Comparison of ENCODE assay signal across 19 cellular contexts in the genomic region with DNA sequence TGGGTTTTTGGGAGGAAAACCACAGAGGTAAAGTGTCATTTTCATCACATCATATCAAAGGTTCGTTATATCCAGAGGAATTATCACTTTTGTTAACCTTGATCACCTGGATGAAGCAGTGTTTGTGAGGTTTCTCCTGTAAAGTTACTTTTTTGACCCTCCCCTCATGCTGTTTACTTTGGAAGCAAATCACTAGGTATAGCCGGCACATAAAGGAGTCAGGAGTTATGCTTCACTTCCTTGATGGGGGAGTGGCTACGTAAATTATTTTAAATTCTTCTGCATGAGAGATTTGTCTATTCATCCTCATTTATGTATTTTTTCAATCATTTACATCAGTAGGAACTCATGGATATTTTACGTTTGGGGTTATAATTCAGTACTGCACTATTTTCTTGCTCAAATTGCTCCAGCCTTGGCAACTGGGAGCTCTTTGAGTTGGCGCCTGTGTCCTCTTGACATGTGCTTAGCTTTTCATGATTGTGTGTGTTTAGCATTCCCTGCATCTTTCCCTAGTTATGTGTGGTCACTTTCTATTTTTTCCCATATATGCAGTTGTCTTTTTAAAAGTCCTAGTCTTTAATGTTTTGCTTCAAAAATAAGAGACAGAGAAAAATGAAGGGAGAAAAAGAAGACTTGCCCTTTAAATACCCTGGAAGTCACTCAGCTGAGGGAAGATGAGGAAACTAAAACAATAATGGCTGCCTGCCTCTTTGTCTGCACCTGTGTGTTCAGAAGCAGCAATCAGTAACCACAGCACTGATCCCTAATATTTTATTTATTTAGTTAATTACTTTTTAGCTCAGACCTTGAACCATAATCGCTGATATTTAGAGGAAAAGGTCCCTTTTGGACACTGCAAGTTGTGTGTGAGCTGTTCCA.
"Had no signal": no experiment of that assay in that cellular context is flagged by ENCODE, and none has a peak within 500 bp of the region (broad histone marks: within the 10 kb centered on the region; RNA-seq: fewer than 3 reads in every experiment).

No MANE protein-coding gene starts in this region.

- H3K4me1 ChIP-seq: gastroesophageal sphincter, pancreas, prostate gland, right lobe of liver, testis, tibial nerve had no signal

- H3K9me3 ChIP-seq: esophagus squamous epithelium, gastroesophageal sphincter, pancreas, prostate gland, right lobe of liver, testis, tibial nerve had no signal

- ATAC-seq: gastroesophageal sphincter; left cardiac atrium; naive thymus-derived CD8-positive, alpha-beta T cell; pancreas; right lobe of liver; stimulated activated naive B cell treated with anti-CD40 and anti-IgM and Interleukin-4, amounts not matched to agents 10 μg/mL and 1 μg/mL and 100 μg/mL, for 72 hours; stimulated activated naive CD8-positive, alpha-beta T cell treated with anti-CD3 and anti-CD28 coated beads, Interleukin-15, amount 100 ng/mL, for 72 hours had no signal

- H3K4me3 ChIP-seq: esophagus squamous epithelium, gastroesophageal sphincter, hepatocyte, pancreas, prostate gland, right lobe of liver, testis, tibial nerve had no signal

- H3K4me2 ChIP-seq: hepatocyte had no signal

- H3K27ac ChIP-seq: esophagus squamous epithelium, gastroesophageal sphincter, hepatocyte, pancreas, prostate gland, right lobe of liver, testis, tibial nerve had no signal

- H3K79me2 ChIP-seq: hepatocyte had no signal

- H3K27me3 ChIP-seq: esophagus squamous epithelium, hepatocyte, pancreas, right lobe of liver, testis had no signal

- DNase-seq: cerebellar nuclear complex; esophagus squamous epithelium; foreskin fibroblast; kidney; left cardiac atrium; mammary epithelial cell; naive thymus-derived CD8-positive, alpha-beta T cell; nucleus accumbens; pancreas; right lobe of liver; stimulated activated CD4-positive, alpha-beta T cell treated with anti-CD3 and anti-CD28 coated beads, Interleukin-2, amount 100 ng/mL, for 24 hours; stimulated activated CD4-positive, alpha-beta T cell treated with anti-CD3 and anti-CD28 coated beads, Interleukin-4, amount 100 ng/mL, for 4 hours; stimulated activated naive B cell treated with anti-CD40 and anti-IgM and Interleukin-4, amounts not matched to agents 10 μg/mL and 1 μg/mL and 100 μg/mL, for 72 hours; stimulated activated naive CD8-positive, alpha-beta T cell treated with anti-CD3 and anti-CD28 coated beads, Interleukin-15, amount 100 ng/mL, for 72 hours; testis had no signal

- H3K36me3 ChIP-seq: esophagus squamous epithelium, gastroesophageal sphincter, pancreas, prostate gland, right lobe of liver, tibial nerve had no signal

- H2AFZ ChIP-seq: hepatocyte had no signal
